ENCODE assay signal across 14 cellular contexts in genomic region chr1:86082183-86082582, GRCh38.
DNase-seq lines count a peak whose midpoint lies in the region; ATAC-seq and TF ChIP-seq lines count a peak whose summit lies in the region.
"Had no signal": no experiment of that assay in that cellular context is flagged by ENCODE, and none has a peak within 500 bp of the region (broad histone marks: within the 10 kb centered on the region; RNA-seq: fewer than 3 reads in every experiment).

No MANE protein-coding gene starts in this region.

- H3K27ac ChIP-seq in MM.1S (ENCODE audit: low read length) = no peak overlapping the region
- H3K27ac ChIP-seq: neutrophil, SJCRH30, testis had no signal

- peak; percentile 61 for ATAC-seq in GM19351 (IDR thresholded peaks at IDR 0.05; ENCODE audit: unreplicated experiment)

- no peaks in the 10 kb centered on the region for H3K79me2 ChIP-seq in MM.1S (ENCODE audit: low read length)

- H3K4me3 ChIP-seq in BJ (ENCODE audit: low read depth, low read length) (no peak overlapping the region), MM.1S (ENCODE audit: low read length) (no peak overlapping the region)
- H3K4me3 ChIP-seq: SJCRH30, testis had no signal

- H3K27me3 Mint-ChIP-seq in endothelial cell (ENCODE audit: unreplicated experiment) = no peaks in the 10 kb centered on the region
- H3K27me3 Mint-ChIP-seq: CD4-positive, CD25-positive, alpha-beta regulatory T cell had no signal

- H3K9me3 ChIP-seq in MM.1S (replicated peaks; ENCODE audit: insufficient read depth, low read length) = no peaks in the 10 kb centered on the region
- H3K9me3 ChIP-seq: neutrophil, SJCRH30, testis had no signal

- DNase-seq in BJ (ENCODE audit: low read depth) = no peak
- DNase-seq in MM.1S = no peak
- DNase-seq in endothelial cell (ENCODE audit: low spot score) = no peak
- no peak for DNase-seq in activated CD8-positive, alpha-beta memory T cell treated with anti-CD3 and anti-CD28 coated beads, Interleukin-2, amount 50 U/mL, for 48 hours
- no peak for DNase-seq in mucosa of gallbladder (ENCODE audit: low spot score)
- DNase-seq in T-helper 1 cell = no peak
- no peak for DNase-seq in NCI-H1436 treated with DMSO at 0.1 percent for 48 hours (lab: John Stamatoyannopoulos, UW)
- DNase-seq: CD4-positive, CD25-positive, alpha-beta regulatory T cell; GOT3; NCI-H2029 treated with DMSO at 0.1 percent for 48 hours; SJCRH30; testis had no signal

- no peaks in the 10 kb centered on the region for H3K9me3 Mint-ChIP-seq in endothelial cell (ENCODE audit: unreplicated experiment)

- POLR2A ChIA-PET in BJ (lab: Charles Lee) = no interaction called here

- H3K9me2 ChIP-seq in MM.1S (replicated peaks; ENCODE audit: insufficient read depth, low read length) = no peaks in the 10 kb centered on the region

- no peaks in the 10 kb centered on the region for H4K20me1 ChIP-seq in MM.1S (ENCODE audit: insufficient read depth, low read length)

- no peaks in the 10 kb centered on the region for H3F3A ChIP-seq in MM.1S (ENCODE audit: insufficient read depth, low read length)

- H3K36me3 ChIP-seq in BJ (ENCODE audit: control insufficient read depth, insufficient read depth, low read length) (no peaks in the 10 kb centered on the region), MM.1S (replicated peaks; ENCODE audit: insufficient read depth, low read length) (no peaks in the 10 kb centered on the region)
- H3K36me3 ChIP-seq: neutrophil, SJCRH30 had no signal

- no peak overlapping the region for H2AFZ ChIP-seq in MM.1S (ENCODE audit: low read length)

- H3K4me1 ChIP-seq in MM.1S (ENCODE audit: low read length) = peaks cover 14% of the 10 kb centered on the region
- H3K4me1 ChIP-seq: SJCRH30, testis had no signal

- TF ChIP-seq CTCF in BJ (IDR thresholded peaks at IDR 0.05; ENCODE audit: insufficient read depth, low read depth, low read length) = 0 out of 2 replicates have a peak, but pooled peaks have one; percentile 14
- peak; percentile 34 for TF ChIP-seq CTCF in MM.1S (IDR thresholded peaks at IDR 0.05; ENCODE audit: low read length)
- peak; percentile 50 for TF ChIP-seq CTCF in endothelial cell (IDR thresholded peaks at IDR 0.05; ENCODE audit: unreplicated experiment)

- no peaks in the 10 kb centered on the region for H3K36me3 Mint-ChIP-seq in endothelial cell (ENCODE audit: low read depth, unreplicated experiment)
- H3K36me3 Mint-ChIP-seq: CD4-positive, CD25-positive, alpha-beta regulatory T cell had no signal

- no peaks in the 10 kb centered on the region for H3K4me1 Mint-ChIP-seq in endothelial cell (ENCODE audit: unreplicated experiment)
- H3K4me1 Mint-ChIP-seq: CD4-positive, CD25-positive, alpha-beta regulatory T cell had no signal

- no peak overlapping the region for H3K27ac Mint-ChIP-seq in endothelial cell (ENCODE audit: unreplicated experiment)
- H3K27ac Mint-ChIP-seq: CD4-positive, CD25-positive, alpha-beta regulatory T cell had no signal

- H3K9ac ChIP-seq in MM.1S (ENCODE audit: low read length) = no peak overlapping the region

- H3K4me2 ChIP-seq in MM.1S (ENCODE audit: low read depth, low read length) = no peak overlapping the region

- CTCF ChIA-PET in BJ (lab: Yijun Ruan, JAX) = no interaction called here

- H3K4me3 Mint-ChIP-seq in endothelial cell (ENCODE audit: unreplicated experiment) = no peak overlapping the region
- H3K4me3 Mint-ChIP-seq: CD4-positive, CD25-positive, alpha-beta regulatory T cell had no signal

- H3K27me3 ChIP-seq in BJ (ENCODE audit: control insufficient read depth, insufficient read depth, low read length) = no peaks in the 10 kb centered on the region
- H3K27me3 ChIP-seq in MM.1S (replicated peaks; ENCODE audit: insufficient read depth, low read length) = no peaks in the 10 kb centered on the region
- H3K27me3 ChIP-seq: neutrophil, SJCRH30, testis had no signal
